Comparison of ENCODE assay signal across 13 cellular contexts in genomic region chr13:75432045-75432444, GRCh38. TPM values are rescaled to one million over a fixed set of nuclear protein-coding genes. Genes with fewer than 3 reads are reported as not detected.
DNase-seq lines count a peak whose midpoint lies in the region; ATAC-seq and TF ChIP-seq lines count a peak whose summit lies in the region.
"Had no signal": no experiment of that assay in that cellular context is flagged by ENCODE, and none has a peak within 500 bp of the region (broad histone marks: within the 10 kb centered on the region; RNA-seq: fewer than 3 reads in every experiment).

No MANE protein-coding gene starts in this region.

- H3K27me3 ChIP-seq in MG63 (no peaks in the 10 kb centered on the region), osteoblast (ENCODE audit: insufficient read depth, low read length) (no peaks in the 10 kb centered on the region)

- H3K9me3 Mint-ChIP-seq in type B pancreatic cell: peaks cover 5% of the 10 kb centered on the region

- H3K4me2 ChIP-seq in osteoblast (ENCODE audit: insufficient read depth, low read length): no peak overlapping the region
- H3K4me2 ChIP-seq: KMS-11 had no signal

- H3K9me3 ChIP-seq in MG63: no peaks in the 10 kb centered on the region
- no peaks in the 10 kb centered on the region for H3K9me3 ChIP-seq in osteoblast (ENCODE audit: low read depth, low read length)

- no peaks in the 10 kb centered on the region for H3K27me3 Mint-ChIP-seq in type B pancreatic cell

- no peak overlapping the region for H3K27ac ChIP-seq in osteoblast (ENCODE audit: low read depth, low read length)
- H3K27ac ChIP-seq: KMS-11 had no signal

- ATAC-seq in GM18498 (IDR thresholded peaks at IDR 0.05; ENCODE audit: unreplicated experiment): no peak
- no peak for ATAC-seq in GM19395 (IDR thresholded peaks at IDR 0.05; ENCODE audit: unreplicated experiment)

- H4K20me1 ChIP-seq in osteoblast (ENCODE audit: insufficient read depth, low read length): peaks cover 18% of the 10 kb centered on the region

- no peak for TF ChIP-seq CTCF in GM12865 (IDR thresholded peaks at IDR 0.05; ENCODE audit: insufficient read depth, low read depth, low read length, missing control alignments)
- peak; percentile 2 for TF ChIP-seq CTCF in fibroblast of pulmonary artery (IDR thresholded peaks at IDR 0.05; ENCODE audit: low read length, missing control alignments)
- peak; percentile 19 for TF ChIP-seq CTCF in osteoblast (IDR thresholded peaks at IDR 0.05; ENCODE audit: extremely low read depth, low read depth, low read length)
- TF ChIP-seq CTCF in type B pancreatic cell (conservative IDR thresholded peaks at IDR 0.05): no peak

- DNase-seq in GM12865 (ENCODE audit: low read depth) (peak; percentile 16), MG63 (peak; percentile 37), fibroblast of pulmonary artery (ENCODE audit: low read depth) (no peak), osteoblast (ENCODE audit: insufficient read length, low spot score, missing footprints) (no peak), type B pancreatic cell (ENCODE audit: extremely low spot score, unreplicated experiment) (no peak), NCI-H1694 treated with DMSO at 0.1 percent for 48 hours (lab: John Stamatoyannopoulos, UW) (no peak)
- DNase-seq: activated gamma-delta T cell treated with Interleukin-2 at 50 U/mL for 16 hours, cerebellar nuclear complex, SIG-M5 had no signal

- H3K79me2 ChIP-seq in osteoblast (ENCODE audit: insufficient read depth, low read length): peaks cover 30% of the 10 kb centered on the region

- no peak overlapping the region for H2AFZ ChIP-seq in osteoblast (ENCODE audit: low read length)

- H3K4me3 Mint-ChIP-seq in type B pancreatic cell: no peak overlapping the region
- H3K4me3 Mint-ChIP-seq: mesothelial cell of epicardium had no signal

- H3K36me3 Mint-ChIP-seq in type B pancreatic cell: peaks cover 11% of the 10 kb centered on the region
- H3K36me3 Mint-ChIP-seq: mesothelial cell of epicardium had no signal

- no peak overlapping the region for H3K4me3 ChIP-seq in GM12865 (ENCODE audit: low read depth, low read length)
- no peak overlapping the region for H3K4me3 ChIP-seq in MG63
- H3K4me3 ChIP-seq in fibroblast of pulmonary artery (replicated peaks; ENCODE audit: low read depth, low read length): no peak overlapping the region
- no peak overlapping the region for H3K4me3 ChIP-seq in osteoblast (ENCODE audit: insufficient read depth, low read length)

- no peak overlapping the region for H3K27ac Mint-ChIP-seq in type B pancreatic cell
- H3K27ac Mint-ChIP-seq: mesothelial cell of epicardium had no signal

- H3K4me1 Mint-ChIP-seq in type B pancreatic cell (ENCODE audit: unreplicated experiment): peaks cover 14% of the 10 kb centered on the region

- H3K36me3 ChIP-seq in MG63: no peaks in the 10 kb centered on the region
- no peaks in the 10 kb centered on the region for H3K36me3 ChIP-seq in osteoblast (ENCODE audit: insufficient read depth, low read length)

- no peaks in the 10 kb centered on the region for H3K4me1 ChIP-seq in osteoblast (ENCODE audit: insufficient read depth, low read length)

RNA-seq across cellular contexts. Expression of gene TBC1D4, which starts 49.9 kb away (rescaled TPM):
- 9.2 and 18.8 TPM in 2 replicates for total RNA-seq in MG63 (2014; rRNA removed; shearing (Covaris generic); ENCODE audit: low replicate concordance)
- total RNA-seq in osteoblast (18.6 and 19.5 TPM in 2 replicates), type B pancreatic cell (ENCODE audit: low replicate concordance) (47.1 and 47.2 TPM in 2 replicates)

Comparison
In these comparisons a context has a peak if more than half of its experiments do, and no peak if none do; other contexts are left out.
1. DNase-seq: peak in GM12865 (single experiment) and MG63 (single experiment); none in fibroblast of pulmonary artery (single experiment), osteoblast (single experiment), type B pancreatic cell (single experiment) and NCI-H1694 treated with DMSO at 0.1 percent for 48 hours (single experiment).
2. CTCF ChIP-seq: peak in fibroblast of pulmonary artery (single experiment) and osteoblast (single experiment); none in GM12865 (single experiment) and type B pancreatic cell (single experiment).